Comparison of ENCODE assay signal across 8 cellular contexts in genomic region chr10:20858292-20859124, GRCh38. TPM values are rescaled to one million over a fixed set of nuclear protein-coding genes. Genes with fewer than 3 reads are reported as not detected.
A peak's percentile ranks its signal among the peaks of the same experiment; 100 is the strongest.
DNase-seq lines count a peak whose midpoint lies in the region; ATAC-seq, FAIRE-seq and TF ChIP-seq lines count a peak whose summit lies in the region.

No MANE protein-coding gene starts in this region.

- no peak overlapping the region for H4K91ac ChIP-seq in H9 (ENCODE audit: insufficient read length, low read depth, low read length)

- H3T11ph ChIP-seq in H9 (ENCODE audit: low read length), result no peak overlapping the region

- H3K4me3 Mint-ChIP-seq in H9 (no peak overlapping the region), natural killer cell (no peak overlapping the region)
- no peak overlapping the region for H3K4me3 Mint-ChIP-seq in activated CD4-positive, alpha-beta memory T cell treated with anti-CD3 and anti-CD28 coated beads for 36 hours

- H3K4ac ChIP-seq in H9 (ENCODE audit: low read depth, low read length), result no peak overlapping the region

- no peaks in the 10 kb centered on the region for H3K9me3 ChIP-seq in H9 (ENCODE audit: control insufficient read depth, low read depth, low read length)
- no peaks in the 10 kb centered on the region for H3K9me3 ChIP-seq in gastroesophageal sphincter
- no peaks in the 10 kb centered on the region for H3K9me3 ChIP-seq in upper lobe of right lung

- TF ChIP-seq POLR2A in gastroesophageal sphincter (IDR thresholded peaks at IDR 0.05), result no peak

- no peak for DNase-seq in BJ (ENCODE audit: low read depth)
- no peak for DNase-seq in H9
- peak; percentile 45 for DNase-seq in RCC 7860 (ENCODE audit: low spot score)
- no peak for DNase-seq in upper lobe of right lung
- DNase-seq in natural killer cell, result no peak
- no peak for DNase-seq in activated CD4-positive, alpha-beta memory T cell treated with anti-CD3 and anti-CD28 coated beads for 36 hours
- no peak for DNase-seq in NCI-H1436 treated with DMSO at 0.1 percent for 48 hours (lab: John Stamatoyannopoulos, UW)

- H3K23me2 ChIP-seq in H9 (ENCODE audit: insufficient read length, low read depth, low read length, poor library complexity, severe bottlenecking), result no peaks in the 10 kb centered on the region

- TF ChIP-seq CTCF in BJ (IDR thresholded peaks at IDR 0.05; ENCODE audit: insufficient read depth, low read depth, low read length) (peak; percentile 39), H9 (conservative IDR thresholded peaks at IDR 0.05) (peak; percentile 78), gastroesophageal sphincter (IDR thresholded peaks at IDR 0.05) (peak in 3 of 4 experiments; percentile 15 to 44 (median 18)), upper lobe of right lung (IDR thresholded peaks at IDR 0.05) (peak; percentile 46), natural killer cell (IDR thresholded peaks at IDR 0.05) (no peak)

- no peak overlapping the region for H2BK12ac ChIP-seq in H9 (ENCODE audit: insufficient read length, low read depth, low read length)

- no peaks in the 10 kb centered on the region for H3K27me3 ChIP-seq in BJ (ENCODE audit: control insufficient read depth, insufficient read depth, low read length)
- H3K27me3 ChIP-seq in H9 (ENCODE audit: insufficient read depth, low read length), result no peaks in the 10 kb centered on the region
- no peaks in the 10 kb centered on the region for H3K27me3 ChIP-seq in gastroesophageal sphincter
- no peaks in the 10 kb centered on the region for H3K27me3 ChIP-seq in upper lobe of right lung

- no peak overlapping the region for H2AFZ ChIP-seq in H9 (ENCODE audit: low read length)

- no peak overlapping the region for H2BK20ac ChIP-seq in H9 (ENCODE audit: low read depth, low read length, poor library complexity, severe bottlenecking)

- ATAC-seq in gastroesophageal sphincter (no peak), upper lobe of right lung (no peak), natural killer cell (no peak)

- no peak overlapping the region for H2BK15ac ChIP-seq in H9 (ENCODE audit: low read depth, low read length)

- H3K4me1 Mint-ChIP-seq in H9 (peaks cover 0 to under 1% of the 10 kb centered on the region in 2 experiments; a peak in 2 of 4 replicates), natural killer cell (no peaks in the 10 kb centered on the region)
- no peaks in the 10 kb centered on the region for H3K4me1 Mint-ChIP-seq in activated CD4-positive, alpha-beta memory T cell treated with anti-CD3 and anti-CD28 coated beads for 36 hours (ENCODE audit: low read depth)

- no peak overlapping the region for H3K9ac ChIP-seq in H9 (ENCODE audit: extremely low read depth, insufficient read length, low read length)

- CTCF ChIA-PET in BJ (lab: Yijun Ruan, JAX), result no interaction called here
- CTCF ChIA-PET in activated CD4-positive, alpha-beta memory T cell treated with anti-CD3 and anti-CD28 coated beads for 36 hours (lab: Charles Lee), result no interaction called here

- FAIRE-seq in RCC 7860 (lab: Jason Lieb, UNC), result peak; percentile 84

- H3K27ac ChIP-seq in H9 (ENCODE audit: insufficient read length, low read depth, low read length) (no peak overlapping the region), gastroesophageal sphincter (no peak overlapping the region), upper lobe of right lung (no peak overlapping the region)

- POLR2A ChIA-PET in BJ (lab: Charles Lee), result no interaction called here
- POLR2A ChIA-PET in activated CD4-positive, alpha-beta memory T cell treated with anti-CD3 and anti-CD28 coated beads for 36 hours (lab: Charles Lee), result no interaction called here

- no peak overlapping the region for H2AK5ac ChIP-seq in H9 (ENCODE audit: insufficient read length, low read length)

- no peaks in the 10 kb centered on the region for H3K27me3 Mint-ChIP-seq in H9 (ENCODE audit: low read depth)
- peaks cover 9 to 15% of the 10 kb centered on the region in 2 donors for H3K27me3 Mint-ChIP-seq in natural killer cell (ENCODE audit: low read depth in 2 of 2)
- no peaks in the 10 kb centered on the region for H3K27me3 Mint-ChIP-seq in activated CD4-positive, alpha-beta memory T cell treated with anti-CD3 and anti-CD28 coated beads for 36 hours

- H3K36me3 Mint-ChIP-seq in H9 (ENCODE audit: insufficient read depth in 1 of 3, low read depth in 3 of 3) (peaks cover 0 to 8% (median 0%) of the 10 kb centered on the region in 3 experiments; a peak in 2 of 7 replicates), natural killer cell (no peaks in the 10 kb centered on the region)
- no peaks in the 10 kb centered on the region for H3K36me3 Mint-ChIP-seq in activated CD4-positive, alpha-beta memory T cell treated with anti-CD3 and anti-CD28 coated beads for 36 hours

- H3K4me3 ChIP-seq in BJ (ENCODE audit: low read depth, low read length) (no peak overlapping the region), gastroesophageal sphincter (no peak overlapping the region), upper lobe of right lung (no peak overlapping the region)

- no CpG with 5 or more reads among the region's 2 CpGs for WGBS in H9 (ENCODE audit: extremely low coverage, insufficient read length, low lambda C conversion rate)
- whole genome bisulfite sequencing in gastroesophageal sphincter (ENCODE audit: low coverage in 1 of 2), 2 donors, result 3 to 19% methylated on average over 2 of the region's 2 CpGs

- H3K27ac Mint-ChIP-seq in H9 (no peak overlapping the region), natural killer cell (no peak overlapping the region)
- no peak overlapping the region for H3K27ac Mint-ChIP-seq in activated CD4-positive, alpha-beta memory T cell treated with anti-CD3 and anti-CD28 coated beads for 36 hours

- H3K4me2 ChIP-seq in H9 (ENCODE audit: insufficient read depth, insufficient read length, low read length), result no peak overlapping the region

- no peaks in the 10 kb centered on the region for H4K20me1 ChIP-seq in H9 (ENCODE audit: control insufficient read depth, insufficient read depth, insufficient read length)

- H3K14ac ChIP-seq in H9 (ENCODE audit: insufficient read depth, low read length), result no peak overlapping the region

- H2BK120ac ChIP-seq in H9 (ENCODE audit: low read depth, low read length, poor library complexity, severe bottlenecking), result no peak overlapping the region

- no peaks in the 10 kb centered on the region for H3K79me1 ChIP-seq in H9 (ENCODE audit: insufficient read depth, low read depth, low read length, poor library complexity, severe bottlenecking)

- no peak for TF ChIP-seq EP300 in gastroesophageal sphincter (IDR thresholded peaks at IDR 0.05)

- no peak overlapping the region for H3K18ac ChIP-seq in H9 (ENCODE audit: insufficient read length, low read depth, low read length)

- intact Hi-C loops in upper lobe of right lung (cut with DNase I), result no loop called here
- intact Hi-C loops in natural killer cell (cut with micrococcal nuclease), result loop anchor here (5.0 kb wide), 2 partner anchors 1041 to 1446 kb away; partner anchors contain the start of gene PLXDC2
- intact Hi-C loops in activated CD4-positive, alpha-beta memory T cell treated with anti-CD3 and anti-CD28 coated beads for 36 hours (cut with micrococcal nuclease), result no loop called here

- H3K9me3 Mint-ChIP-seq in H9, result no peaks in the 10 kb centered on the region; a peak in 1 of 5 replicates
- H3K9me3 Mint-ChIP-seq in natural killer cell, result no peaks in the 10 kb centered on the region
- peaks cover under 1% of the 10 kb centered on the region for H3K9me3 Mint-ChIP-seq in activated CD4-positive, alpha-beta memory T cell treated with anti-CD3 and anti-CD28 coated beads for 36 hours

- H3K56ac ChIP-seq in H9 (ENCODE audit: insufficient read length, low read depth, low read length), result no peak overlapping the region

- H3K4me1 ChIP-seq in H9 (ENCODE audit: insufficient read depth, low read length), result no peaks in the 10 kb centered on the region
- H3K4me1 ChIP-seq in gastroesophageal sphincter, result no peaks in the 10 kb centered on the region
- no peaks in the 10 kb centered on the region for H3K4me1 ChIP-seq in upper lobe of right lung

- H3K79me2 ChIP-seq in H9 (ENCODE audit: insufficient read depth, low read length), result no peaks in the 10 kb centered on the region

- H4K8ac ChIP-seq in H9 (replicated peaks; ENCODE audit: insufficient read length, low read depth, low read length), result no peak overlapping the region

- no peaks in the 10 kb centered on the region for H3K36me3 ChIP-seq in BJ (ENCODE audit: control insufficient read depth, insufficient read depth, low read length)
- no peaks in the 10 kb centered on the region for H3K36me3 ChIP-seq in gastroesophageal sphincter
- no peaks in the 10 kb centered on the region for H3K36me3 ChIP-seq in upper lobe of right lung

- no peak overlapping the region for H3K23ac ChIP-seq in H9 (ENCODE audit: insufficient read length, low read depth, low read length)

- no peak overlapping the region for H2BK5ac ChIP-seq in H9 (ENCODE audit: insufficient read length, low read length)

- no peak overlapping the region for H4K5ac ChIP-seq in H9 (ENCODE audit: insufficient read length, low read depth, low read length)

RNA-seq across cellular contexts. Expression of gene NEBL, which starts 38.6 kb away (rescaled TPM):
- not detected in 2 replicates for polyA plus RNA-seq in BJ (2011; rRNA removed)
- polyA minus RNA-seq in BJ (2011; rRNA and poly(A)+ RNA removed), result not detected in 2 replicates
- total RNA-seq in H9 (2021) (20.4 and 20.9 TPM in 2 replicates), gastroesophageal sphincter (1 to 10 TPM; 1.9 to 6.5 (median 2.4) TPM), upper lobe of right lung (106 TPM), natural killer cell (1 to 10 TPM in 2 of 3 donors, not detected in 1; 1.1 to 1.5 TPM)
- not detected for total RNA-seq in activated CD4-positive, alpha-beta memory T cell treated with anti-CD3 and anti-CD28 coated beads for 36 hours
